25 cellular contexts compared by ENCODE assay signal in genomic region chr6:90947184-90948064, GRCh38.
DNase-seq lines count a peak whose midpoint lies in the region; ATAC-seq, FAIRE-seq and TF ChIP-seq lines count a peak whose summit lies in the region.
"Had no signal": no experiment of that assay in that cellular context is flagged by ENCODE, and none has a peak within 500 bp of the region (broad histone marks: within the 10 kb centered on the region; RNA-seq: fewer than 3 reads in every experiment).

No MANE protein-coding gene starts in this region.

- CTCF ChIA-PET in HEK293 (lab: Yijun Ruan, JAX) = interaction anchor here (0.6 to 1.5 kb wide), 3 partner anchors 7 to 1725 kb away, joined by 3 to 5 read pairs (median 4); no protein-coding TSS in a partner anchor
- CTCF ChIA-PET in A673 (lab: Charles Lee) = no interaction called here

- TF ChIP-seq CTCF in GM23338 (conservative IDR thresholded peaks at IDR 0.05; ENCODE audit: low read depth in 2 of 2) (no peak), HEK293 (tag by site-specific recombination; IDR thresholded peaks at IDR 0.05) (no peak), kidney (IDR thresholded peaks at IDR 0.05; ENCODE audit: borderline replicate concordance, extremely low read depth, insufficient read depth) (no peak), A673 (conservative IDR thresholded peaks at IDR 0.05; ENCODE audit: low read depth, low read length) (no peak)

- H4K20me1 ChIP-seq in GM23338 (replicated peaks; ENCODE audit: insufficient read depth) = no peaks in the 10 kb centered on the region

- DNase-seq in GM23338 (ENCODE audit: low spot score) (no peak), kidney (peak; percentile 62), COLO668 (lab: John Stamatoyannopoulos, UW; ENCODE audit: unreplicated experiment) (no peak), A673 (ENCODE audit: low spot score) (no peak), Ammon's horn (ENCODE audit: low spot score) (no peak)
- no peak for DNase-seq in stimulated activated effector memory CD8-positive, alpha-beta T cell treated with anti-CD3 and anti-CD28 coated beads, Interleukin-12 subunit alpha, Interleukin-12 subunit beta, amount 100 ng/mL, for 72 hours (ENCODE audit: low spot score in 2 of 2)
- DNase-seq in activated T-cell treated with anti-CD3 and anti-CD28 coated beads, Interleukin-2, amount 50 U/mL, for 1 hour = no peak
- DNase-seq: AML-193; COR-L47; DMS 273 treated with DMSO at 0.1 percent for 48 hours; DND-41; MM.1S; NCI-H1092; NCI-H146; NCI-H2029 treated with DMSO at 0.1 percent for 48 hours; NCI-H2171; NCI-H446; NCI-H69; NK-92 treated with Interleukin-12 subunit alpha and Interleukin-12 subunit beta, amount 100 ng/mL, for 24 hours; SHP77 had no signal

- no peak overlapping the region for H3K4me2 ChIP-seq in GM23338

- H3K4me1 Mint-ChIP-seq in GM23338 = no peaks in the 10 kb centered on the region
- H3K4me1 Mint-ChIP-seq in stimulated activated effector memory CD8-positive, alpha-beta T cell treated with anti-CD3 and anti-CD28 coated beads, Interleukin-12 subunit alpha, Interleukin-12 subunit beta, amount 100 ng/mL, for 72 hours = no peaks in the 10 kb centered on the region
- H3K4me1 Mint-ChIP-seq: CD14-positive monocyte had no signal

- POLR2A ChIA-PET in HEK293 (lab: Yijun Ruan, JAX) = no interaction called here
- POLR2A ChIA-PET in A673 (lab: Charles Lee; ENCODE audit: low non-redundant PET) = no interaction called here

- H3K36me3 ChIP-seq in GM23338 (ENCODE audit: insufficient read depth) (no peaks in the 10 kb centered on the region), HEK293 (ENCODE audit: control insufficient read depth in 2 of 2, insufficient read depth in 1 of 2, low read length in 2 of 2) (no peaks in the 10 kb centered on the region), kidney (ENCODE audit: control insufficient read depth in 1 of 2, insufficient read depth in 2 of 2, low read length in 2 of 2) (no peaks in the 10 kb centered on the region), A673 (ENCODE audit: insufficient read depth, low read length, poor library complexity, severe bottlenecking) (no peaks in the 10 kb centered on the region)
- H3K36me3 ChIP-seq: HAP-1 had no signal

- H3K79me2 ChIP-seq in GM23338 (replicated peaks; ENCODE audit: insufficient read depth) = no peaks in the 10 kb centered on the region

- no peaks in the 10 kb centered on the region; the same call in 2 of the 3 replicates for H3K36me3 Mint-ChIP-seq in GM23338 (ENCODE audit: low read depth)
- H3K36me3 Mint-ChIP-seq in stimulated activated effector memory CD8-positive, alpha-beta T cell treated with anti-CD3 and anti-CD28 coated beads, Interleukin-12 subunit alpha, Interleukin-12 subunit beta, amount 100 ng/mL, for 72 hours = no peaks in the 10 kb centered on the region
- H3K36me3 Mint-ChIP-seq: CD14-positive monocyte had no signal

- BruUV-seq in A673 (replicated peaks; lab: Mats Ljungman, UMichigan) = no TSS peak

- no peak overlapping the region for H3K4me3 Mint-ChIP-seq in GM23338
- H3K4me3 Mint-ChIP-seq in stimulated activated effector memory CD8-positive, alpha-beta T cell treated with anti-CD3 and anti-CD28 coated beads, Interleukin-12 subunit alpha, Interleukin-12 subunit beta, amount 100 ng/mL, for 72 hours = no peak overlapping the region
- H3K4me3 Mint-ChIP-seq: CD14-positive monocyte had no signal

- FAIRE-seq in kidney (lab: Jason Lieb, UNC) = no peak
- FAIRE-seq: RCC 7860 had no signal

- H3K4me1 ChIP-seq in GM23338 (ENCODE audit: insufficient read depth) (no peaks in the 10 kb centered on the region), HEK293 (ENCODE audit: control insufficient read depth, insufficient read depth, low read length) (no peaks in the 10 kb centered on the region), kidney (ENCODE audit: control insufficient read depth in 1 of 2, insufficient read depth in 1 of 2, low read depth in 1 of 2, low read length in 2 of 2) (no peaks in the 10 kb centered on the region), A673 (ENCODE audit: insufficient read depth, low read length, poor library complexity, severe bottlenecking) (no peaks in the 10 kb centered on the region)

- H3K9me2 ChIP-seq in GM23338 (ENCODE audit: insufficient read depth) = no peaks in the 10 kb centered on the region

- intact Hi-C loops in kidney (cut with DNase I) (no loop called here), A673 (cut with micrococcal nuclease; ENCODE audit: unreplicated experiment) (loop anchor here (10.0 kb wide), 3 partner anchors 1187 to 1827 kb away; no protein-coding TSS in a partner anchor)

- ATAC-seq in GM23338 = no peak; the same call in 2 of the 3 replicates
- ATAC-seq in stimulated activated effector memory CD8-positive, alpha-beta T cell treated with anti-CD3 and anti-CD28 coated beads, Interleukin-12 subunit alpha, Interleukin-12 subunit beta, amount 100 ng/mL, for 72 hours = peak; percentile 37

- H3F3A ChIP-seq in GM23338 (replicated peaks; ENCODE audit: low read depth) = no peaks in the 10 kb centered on the region

- no peak overlapping the region for H3K9ac ChIP-seq in kidney (ENCODE audit: low read length in 2 of 2)

- H3K27me3 Mint-ChIP-seq in GM23338 (ENCODE audit: insufficient read depth, low read depth, poor library complexity) = peaks cover 2% of the 10 kb centered on the region

- no peak overlapping the region for H2AFZ ChIP-seq in GM23338

- H3K27ac ChIP-seq in GM23338 (ENCODE audit: low read depth) (no peak overlapping the region), HEK293 (ENCODE audit: extremely low read depth, low read depth, low read length) (no peak overlapping the region), kidney (ENCODE audit: low read depth in 2 of 2, low read length in 2 of 2) (no peak overlapping the region), A673 (ENCODE audit: low read depth, low read length, poor library complexity, severe bottlenecking) (no peak overlapping the region)
- H3K27ac ChIP-seq: SK-N-MC had no signal

- no peak overlapping the region for H3K4me3 ChIP-seq in GM23338
- no peak overlapping the region for H3K4me3 ChIP-seq in HEK293 (ENCODE audit: low read depth, low read length)
- no peak overlapping the region for H3K4me3 ChIP-seq in kidney (ENCODE audit: low read length in 2 of 2)
- H3K4me3 ChIP-seq in A673 (ENCODE audit: low read depth, low read length, poor library complexity, severe bottlenecking) = no peak overlapping the region
- H3K4me3 ChIP-seq: HAP-1, SK-N-MC had no signal

- H3K27ac Mint-ChIP-seq in GM23338 = no peak overlapping the region
- H3K27ac Mint-ChIP-seq in stimulated activated effector memory CD8-positive, alpha-beta T cell treated with anti-CD3 and anti-CD28 coated beads, Interleukin-12 subunit alpha, Interleukin-12 subunit beta, amount 100 ng/mL, for 72 hours = no peak overlapping the region

- H3K9me3 ChIP-seq in HEK293 (ENCODE audit: control insufficient read depth, insufficient read depth, low read depth, low read length) = no peaks in the 10 kb centered on the region
- H3K9me3 ChIP-seq in kidney (ENCODE audit: control insufficient read depth in 1 of 2, low read length in 2 of 2) = no peaks in the 10 kb centered on the region
- H3K9me3 ChIP-seq in A673 (ENCODE audit: low read depth, low read length, poor library complexity, severe bottlenecking) = no peaks in the 10 kb centered on the region
- H3K9me3 ChIP-seq: HAP-1 had no signal

- H3K27me3 ChIP-seq in GM23338 (ENCODE audit: insufficient read depth) = no peaks in the 10 kb centered on the region
- H3K27me3 ChIP-seq in A673 (replicated peaks; ENCODE audit: insufficient read depth, low read depth, low read length, poor library complexity) = no peaks in the 10 kb centered on the region

- H3K9me3 Mint-ChIP-seq in GM23338 = no peaks in the 10 kb centered on the region
- H3K9me3 Mint-ChIP-seq in stimulated activated effector memory CD8-positive, alpha-beta T cell treated with anti-CD3 and anti-CD28 coated beads, Interleukin-12 subunit alpha, Interleukin-12 subunit beta, amount 100 ng/mL, for 72 hours = no peaks in the 10 kb centered on the region

TF ChIP-seq in GM23338, 12 proteins besides CTCF, POLR2A, EP300 and RAD21 (continues in another document):
- TF ChIP-seq EZH2 (IDR thresholded peaks at IDR 0.05; ENCODE audit: low read depth, unreplicated experiment) (no peak), STAT1 (IDR thresholded peaks at IDR 0.05; ENCODE audit: unreplicated experiment) (no peak)

TF ChIP-seq in HEK293, 187 proteins besides CTCF, POLR2A, EP300 and RAD21:
- no peak for TF ChIP-seq ZNF350 (tag by site-specific recombination; IDR thresholded peaks at IDR 0.05)
- TF ChIP-seq, protein P1, sequence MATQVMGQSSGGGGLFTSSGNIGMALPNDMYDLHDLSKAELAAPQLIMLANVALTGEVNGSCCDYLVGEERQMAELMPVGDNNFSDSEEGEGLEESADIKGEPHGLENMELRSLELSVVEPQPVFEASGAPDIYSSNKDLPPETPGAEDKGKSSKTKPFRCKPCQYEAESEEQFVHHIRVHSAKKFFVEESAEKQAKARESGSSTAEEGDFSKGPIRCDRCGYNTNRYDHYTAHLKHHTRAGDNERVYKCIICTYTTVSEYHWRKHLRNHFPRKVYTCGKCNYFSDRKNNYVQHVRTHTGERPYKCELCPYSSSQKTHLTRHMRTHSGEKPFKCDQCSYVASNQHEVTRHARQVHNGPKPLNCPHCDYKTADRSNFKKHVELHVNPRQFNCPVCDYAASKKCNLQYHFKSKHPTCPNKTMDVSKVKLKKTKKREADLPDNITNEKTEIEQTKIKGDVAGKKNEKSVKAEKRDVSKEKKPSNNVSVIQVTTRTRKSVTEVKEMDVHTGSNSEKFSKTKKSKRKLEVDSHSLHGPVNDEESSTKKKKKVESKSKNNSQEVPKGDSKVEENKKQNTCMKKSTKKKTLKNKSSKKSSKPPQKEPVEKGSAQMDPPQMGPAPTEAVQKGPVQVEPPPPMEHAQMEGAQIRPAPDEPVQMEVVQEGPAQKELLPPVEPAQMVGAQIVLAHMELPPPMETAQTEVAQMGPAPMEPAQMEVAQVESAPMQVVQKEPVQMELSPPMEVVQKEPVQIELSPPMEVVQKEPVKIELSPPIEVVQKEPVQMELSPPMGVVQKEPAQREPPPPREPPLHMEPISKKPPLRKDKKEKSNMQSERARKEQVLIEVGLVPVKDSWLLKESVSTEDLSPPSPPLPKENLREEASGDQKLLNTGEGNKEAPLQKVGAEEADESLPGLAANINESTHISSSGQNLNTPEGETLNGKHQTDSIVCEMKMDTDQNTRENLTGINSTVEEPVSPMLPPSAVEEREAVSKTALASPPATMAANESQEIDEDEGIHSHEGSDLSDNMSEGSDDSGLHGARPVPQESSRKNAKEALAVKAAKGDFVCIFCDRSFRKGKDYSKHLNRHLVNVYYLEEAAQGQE (tag by site-specific recombination; IDR thresholded peaks at IDR 0.05) = peak; percentile 89
